18 cellular contexts compared by ENCODE assay signal in genomic region chr16:49497466-49497865, GRCh38.
DNase-seq lines count a peak whose midpoint lies in the region; ATAC-seq and TF ChIP-seq lines count a peak whose summit lies in the region.
"Had no signal": no experiment of that assay in that cellular context is flagged by ENCODE, and none has a peak within 500 bp of the region (broad histone marks: within the 10 kb centered on the region; RNA-seq: fewer than 3 reads in every experiment).

No MANE protein-coding gene starts in this region.

- POLR2A ChIA-PET in activated CD8-positive, alpha-beta T cell treated with anti-CD3 and anti-CD28 coated beads, Interleukin-2, amount 10 ng/mL, durations not matched to agents 7 days and 5 days (lab: Charles Lee) = no interaction called here

- H3K36me3 Mint-ChIP-seq in endodermal cell (ENCODE audit: low read depth) (peaks cover 7% of the 10 kb centered on the region), osteocyte (ENCODE audit: unreplicated experiment) (peaks cover 3% of the 10 kb centered on the region)
- H3K36me3 Mint-ChIP-seq in activated CD8-positive, alpha-beta T cell treated with anti-CD3 and anti-CD28 coated beads, Interleukin-2, amount 10 ng/mL, durations not matched to agents 7 days and 5 days (ENCODE audit: low read depth) = no peaks in the 10 kb centered on the region
- H3K36me3 Mint-ChIP-seq: CD14-positive monocyte; CD4-positive, alpha-beta memory T cell had no signal

- TF ChIP-seq CTCF in endodermal cell (conservative IDR thresholded peaks at IDR 0.05) (no peak), osteocyte (IDR thresholded peaks at IDR 0.05) (no peak), suprapubic skin (IDR thresholded peaks at IDR 0.05) (no peak)

- H3K9ac ChIP-seq in endodermal cell (ENCODE audit: extremely low read depth, low read length, poor library complexity, severe bottlenecking) = no peak overlapping the region
- H3K9ac ChIP-seq: BLaER1 had no signal

- H3K9me3 Mint-ChIP-seq in endodermal cell (no peaks in the 10 kb centered on the region), osteocyte (ENCODE audit: unreplicated experiment) (no peaks in the 10 kb centered on the region)
- no peaks in the 10 kb centered on the region for H3K9me3 Mint-ChIP-seq in activated CD8-positive, alpha-beta T cell treated with anti-CD3 and anti-CD28 coated beads, Interleukin-2, amount 10 ng/mL, durations not matched to agents 7 days and 5 days (ENCODE audit: insufficient read depth)
- H3K9me3 Mint-ChIP-seq: GM23338 had no signal

- H3K27me3 Mint-ChIP-seq in endodermal cell (ENCODE audit: insufficient read depth) (no peaks in the 10 kb centered on the region), osteocyte (ENCODE audit: unreplicated experiment) (peaks cover 3% of the 10 kb centered on the region)
- H3K27me3 Mint-ChIP-seq in activated CD8-positive, alpha-beta T cell treated with anti-CD3 and anti-CD28 coated beads, Interleukin-2, amount 10 ng/mL, durations not matched to agents 7 days and 5 days (ENCODE audit: low read depth) = no peaks in the 10 kb centered on the region

- H3K4me3 Mint-ChIP-seq in endodermal cell (no peak overlapping the region), osteocyte (ENCODE audit: unreplicated experiment) (no peak overlapping the region)
- no peak overlapping the region for H3K4me3 Mint-ChIP-seq in activated CD8-positive, alpha-beta T cell treated with anti-CD3 and anti-CD28 coated beads, Interleukin-2, amount 10 ng/mL, durations not matched to agents 7 days and 5 days
- H3K4me3 Mint-ChIP-seq: CD14-positive monocyte; CD4-positive, alpha-beta memory T cell; GM23338 had no signal

- TF ChIP-seq EP300 in suprapubic skin (IDR thresholded peaks at IDR 0.05) = no peak

- no peak for ATAC-seq in activated CD8-positive, alpha-beta T cell treated with anti-CD3 and anti-CD28 coated beads, Interleukin-2, amount 10 ng/mL, durations not matched to agents 7 days and 5 days
- ATAC-seq: GM23338 had no signal

- no peaks in the 10 kb centered on the region for H3K9me3 ChIP-seq in endodermal cell (ENCODE audit: control insufficient read depth, low read length)
- no peaks in the 10 kb centered on the region for H3K9me3 ChIP-seq in suprapubic skin
- H3K9me3 ChIP-seq: BLaER1 had no signal

- H3K4me1 ChIP-seq in endodermal cell (ENCODE audit: control insufficient read depth, insufficient read depth, low read length) (no peaks in the 10 kb centered on the region), suprapubic skin (peaks cover 2% of the 10 kb centered on the region)

- no peak for TF ChIP-seq POLR2A in suprapubic skin (IDR thresholded peaks at IDR 0.05)

- H3K27me3 ChIP-seq in endodermal cell (ENCODE audit: control insufficient read depth, insufficient read depth, low read length, poor library complexity, severe bottlenecking) = no peaks in the 10 kb centered on the region
- no peaks in the 10 kb centered on the region for H3K27me3 ChIP-seq in suprapubic skin
- H3K27me3 ChIP-seq: BLaER1 had no signal

- H3K4me3 ChIP-seq in endodermal cell (ENCODE audit: low read length) (no peak overlapping the region), suprapubic skin (no peak overlapping the region)
- H3K4me3 ChIP-seq: BLaER1, GM23338 had no signal

- CTCF ChIA-PET in activated CD8-positive, alpha-beta T cell treated with anti-CD3 and anti-CD28 coated beads, Interleukin-2, amount 10 ng/mL, durations not matched to agents 7 days and 5 days (lab: Charles Lee) = no interaction called here

- 94 to 99% methylated on average over 4 to 6 of the region's 6 CpGs for whole genome bisulfite sequencing in endodermal cell (ENCODE audit: insufficient coverage in 1 of 2, insufficient read length in 1 of 2), 2 experiments
- 82% methylated on average over 5 of the region's 6 CpGs for WGBS in suprapubic skin

- H3K36me3 ChIP-seq in endodermal cell (ENCODE audit: control insufficient read depth, insufficient read depth, low read length) (no peaks in the 10 kb centered on the region), suprapubic skin (no peaks in the 10 kb centered on the region)

- H3K4me1 Mint-ChIP-seq in endodermal cell (peaks cover 5% of the 10 kb centered on the region), osteocyte (ENCODE audit: unreplicated experiment) (no peaks in the 10 kb centered on the region)
- H3K4me1 Mint-ChIP-seq in activated CD8-positive, alpha-beta T cell treated with anti-CD3 and anti-CD28 coated beads, Interleukin-2, amount 10 ng/mL, durations not matched to agents 7 days and 5 days (ENCODE audit: low read depth) = no peaks in the 10 kb centered on the region

- H3K27ac ChIP-seq in endodermal cell (ENCODE audit: low read depth, low read length) (no peak overlapping the region), suprapubic skin (no peak overlapping the region)
- H3K27ac ChIP-seq: 22Rv1, BLaER1, HL-60 had no signal

- peak; percentile 33 for DNase-seq in activated effector memory CD4-positive, alpha-beta T cell treated with anti-CD3 and anti-CD28 coated beads, Interleukin-2, amount 50 U/mL, for 16 hours
- DNase-seq in activated effector memory CD4-positive, alpha-beta T cell treated with Interleukin-2 at 50 U/mL for 16 hours = no peak
- peak; percentile 19 for DNase-seq in endodermal cell
- peak; percentile 42 for DNase-seq in osteocyte (ENCODE audit: extremely low spot score, unreplicated experiment)
- DNase-seq in suprapubic skin (ENCODE audit: low spot score in 2 of 2) = peak; percentile 17 to 60
- DNase-seq in LoVo (ENCODE audit: low spot score) = no peak
- no peak for DNase-seq in 8988T
- DNase-seq in activated CD8-positive, alpha-beta T cell treated with anti-CD3 and anti-CD28 coated beads, Interleukin-2, amount 10 ng/mL, durations not matched to agents 7 days and 5 days = no peak
- DNase-seq: CD4-positive, alpha-beta memory T cell; DMS153; DMS79; GDM1; HCEC 1CT had no signal

- H3K27ac Mint-ChIP-seq in endodermal cell = no peak overlapping the region
- no peak overlapping the region for H3K27ac Mint-ChIP-seq in osteocyte (ENCODE audit: unreplicated experiment)
- H3K27ac Mint-ChIP-seq in activated CD8-positive, alpha-beta T cell treated with anti-CD3 and anti-CD28 coated beads, Interleukin-2, amount 10 ng/mL, durations not matched to agents 7 days and 5 days = no peak overlapping the region
- H3K27ac Mint-ChIP-seq: CD4-positive, alpha-beta memory T cell; GM23338 had no signal

Comparison
In these comparisons a context has a peak if more than half of its experiments do, and no peak if none do; other contexts are left out.
1. DNase-seq: peak in activated effector memory CD4-positive, alpha-beta T cell treated with anti-CD3 and anti-CD28 coated beads, Interleukin-2, amount 50 U/mL, for 16 hours (single experiment), endodermal cell (single experiment), osteocyte (single experiment) and suprapubic skin (2 of 2); none in activated effector memory CD4-positive, alpha-beta T cell treated with Interleukin-2 at 50 U/mL for 16 hours (single experiment), LoVo (single experiment), 8988T (single experiment) and activated CD8-positive, alpha-beta T cell treated with anti-CD3 and anti-CD28 coated beads, Interleukin-2, amount 10 ng/mL, durations not matched to agents 7 days and 5 days (single experiment).